ENCODE assay signal across 21 cellular contexts in genomic region chr5:169091396-169091980, GRCh38.
"Had no signal": no experiment of that assay in that cellular context is flagged by ENCODE, and none has a peak within 500 bp of the region (broad histone marks: within the 10 kb centered on the region; RNA-seq: fewer than 3 reads in every experiment).

No MANE protein-coding gene starts in this region.

- ATAC-seq: activated CD4-positive, CD25-positive, alpha-beta regulatory T cell treated with anti-CD3 and anti-CD28 coated beads, Interleukin-2, amount 50 U/mL, for 24 hours; activated CD8-positive, alpha-beta memory T cell treated with anti-CD3 and anti-CD28 coated beads, Interleukin-2, amount 10 ng/mL, durations not matched to agents 7 days and 5 days; activated CD8-positive, alpha-beta T cell treated with anti-CD3 and anti-CD28 coated beads for 36 hours; left lobe of liver had no signal

- H3K27ac ChIP-seq: esophagus muscularis mucosa, prostate gland, thoracic aorta, vagina had no signal

- DNase-seq: activated CD4-positive, alpha-beta T cell treated with anti-CD3 and anti-CD28 coated beads, Interleukin-2, amount 10 ng/mL, durations not matched to agents 24 days and 14 days; activated CD8-positive, alpha-beta memory T cell treated with anti-CD3 and anti-CD28 coated beads, Interleukin-2, amount 10 ng/mL, durations not matched to agents 7 days and 5 days; activated CD8-positive, alpha-beta T cell treated with anti-CD3 and anti-CD28 coated beads for 36 hours; activated effector memory CD4-positive, alpha-beta T cell treated with anti-CD3 and anti-CD28 coated beads, Interleukin-2, amount 50 U/mL, for 16 hours; activated naive CD4-positive, alpha-beta T cell treated with anti-CD3 and anti-CD28 coated beads, Interleukin-2, amount 10 ng/mL, durations not matched to agents 7 days and 5 days; activated T-cell treated with anti-CD3 and anti-CD28 coated beads for 4 hours; dermis blood vessel endothelial cell; effector CD8-positive, alpha-beta T cell; hypothalamus; naive B cell; right cardiac atrium; stimulated activated CD4-positive, alpha-beta T cell treated with anti-CD3 and anti-CD28 coated beads, Interleukin-4, amount 100 ng/mL, for 24 hours; stimulated activated naive CD4-positive, alpha-beta T cell treated with Interleukin-2 at 50 U/mL for 16 hours; T-helper 2 cell had no signal

- H3K4me3 ChIP-seq: esophagus muscularis mucosa, lung, prostate gland, thoracic aorta, vagina had no signal
